11 cellular contexts compared by ENCODE assay signal in genomic region chr11:94933225-94934130, GRCh38. TPM values are rescaled to one million over a fixed set of nuclear protein-coding genes. Genes with fewer than 3 reads are reported as not detected.
DNase-seq lines count a peak whose midpoint lies in the region; ATAC-seq and TF ChIP-seq lines count a peak whose summit lies in the region.
"Had no signal": no experiment of that assay in that cellular context is flagged by ENCODE, and none has a peak within 500 bp of the region (broad histone marks: within the 10 kb centered on the region; RNA-seq: fewer than 3 reads in every experiment).

No MANE protein-coding gene starts in this region.

- H3K36me3 Mint-ChIP-seq in naive thymus-derived CD4-positive, alpha-beta T cell: peaks cover 0 to 1% (median 0%) of the 10 kb centered on the region in 5 donors
- no peaks in the 10 kb centered on the region for H3K36me3 Mint-ChIP-seq in stimulated activated memory B cell treated with anti-CD40 and anti-IgM and Interleukin-4, amounts not matched to agents 10 μg/mL and 1 μg/mL and 100 μg/mL, for 72 hours

- intact Hi-C loops in esophagus muscularis mucosa (cut with DNase I): no loop called here
- intact Hi-C loops in naive thymus-derived CD4-positive, alpha-beta T cell (cut with micrococcal nuclease): loop anchor here in 1 of 2 donors (2.0 kb wide), 1 partner anchor 39 kb away; the partner anchor contains the start of genes CWC15 and KDM4D

- peak overlapping the region; percentile 17 to 56 (median 50) for H3K27ac ChIP-seq in esophagus muscularis mucosa (replicated peaks in 1 of 4)
- H3K27ac ChIP-seq in naive thymus-derived CD4-positive, alpha-beta T cell (ENCODE audit: low read depth, low read length): no peak overlapping the region

- no peak for TF ChIP-seq CTCF in esophagus muscularis mucosa (IDR thresholded peaks at IDR 0.05)
- no peak for TF ChIP-seq CTCF in omental fat pad (IDR thresholded peaks at IDR 0.05)

- H3K9me3 ChIP-seq in MG63: no peaks in the 10 kb centered on the region
- no peaks in the 10 kb centered on the region for H3K9me3 ChIP-seq in esophagus muscularis mucosa
- no peaks in the 10 kb centered on the region for H3K9me3 ChIP-seq in naive thymus-derived CD4-positive, alpha-beta T cell (ENCODE audit: control insufficient read depth in 2 of 3, low read length in 3 of 3)

- peak overlapping the region in 9 of 10 donors; percentile 10 to 90 (median 76) for H3K4me3 Mint-ChIP-seq in naive thymus-derived CD4-positive, alpha-beta T cell
- H3K4me3 Mint-ChIP-seq in stimulated activated memory B cell treated with anti-CD40 and anti-IgM and Interleukin-4, amounts not matched to agents 10 μg/mL and 1 μg/mL and 100 μg/mL, for 72 hours: no peak overlapping the region
- H3K4me3 Mint-ChIP-seq: central memory CD8-positive, alpha-beta T cell; stimulated activated naive CD8-positive, alpha-beta T cell treated with anti-CD3 and anti-CD28 coated beads, Interleukin-15, Interleukin-2, amounts not matched to agents 100 ng/mL and 50 ng/mL, for 24 hours had no signal

- WGBS in esophagus muscularis mucosa: 34% methylated on average over 5 of the region's 5 CpGs

- in situ Hi-C loops in ACHN (cut with HindIII; ENCODE audit: low pct_ligation_motif_present, low pct_unique_long_range_greater_than_20kb, low sequenced_read_pairs): no loop called here

- H3K4me1 ChIP-seq in esophagus muscularis mucosa: peaks cover 19 to 43% (median 36%) of the 10 kb centered on the region in 4 donors
- peaks cover 0 to 33% of the 10 kb centered on the region in 2 donors for H3K4me1 ChIP-seq in naive thymus-derived CD4-positive, alpha-beta T cell (ENCODE audit: control insufficient read depth in 2 of 2, insufficient read depth in 2 of 2, low read length in 2 of 2)

- DNase-seq in ACHN: peak; percentile 4
- peak; percentile 88 for DNase-seq in MG63
- no peak for DNase-seq in esophagus muscularis mucosa (ENCODE audit: extremely low spot score)
- DNase-seq in naive thymus-derived CD4-positive, alpha-beta T cell: no peak
- DNase-seq in omental fat pad (ENCODE audit: low spot score): no peak
- DNase-seq: NCI-H2081 had no signal

- TF ChIP-seq POLR2A in esophagus muscularis mucosa (IDR thresholded peaks at IDR 0.05; ENCODE audit: low read depth): no peak

- no peak for ATAC-seq in naive thymus-derived CD4-positive, alpha-beta T cell
- ATAC-seq in HG03342 (IDR thresholded peaks at IDR 0.05; ENCODE audit: unreplicated experiment): no peak
- no peak for ATAC-seq in HG02571 (IDR thresholded peaks at IDR 0.05; ENCODE audit: unreplicated experiment)
- ATAC-seq in stimulated activated memory B cell treated with anti-CD40 and anti-IgM and Interleukin-4, amounts not matched to agents 10 μg/mL and 1 μg/mL and 100 μg/mL, for 72 hours: no peak
- no peak for ATAC-seq in omental fat pad (ENCODE audit: low FRiP score)

- no peak for TF ChIP-seq EP300 in esophagus muscularis mucosa (IDR thresholded peaks at IDR 0.05)

- H3K4me1 Mint-ChIP-seq in naive thymus-derived CD4-positive, alpha-beta T cell: peaks cover 26 to 75% (median 66%) of the 10 kb centered on the region in 7 donors
- H3K4me1 Mint-ChIP-seq in stimulated activated memory B cell treated with anti-CD40 and anti-IgM and Interleukin-4, amounts not matched to agents 10 μg/mL and 1 μg/mL and 100 μg/mL, for 72 hours: no peaks in the 10 kb centered on the region
- H3K4me1 Mint-ChIP-seq: central memory CD8-positive, alpha-beta T cell had no signal

- peak overlapping the region in 4 of 9 donors; percentile 52 to 89 (median 68) for H3K27ac Mint-ChIP-seq in naive thymus-derived CD4-positive, alpha-beta T cell
- no peak overlapping the region for H3K27ac Mint-ChIP-seq in stimulated activated memory B cell treated with anti-CD40 and anti-IgM and Interleukin-4, amounts not matched to agents 10 μg/mL and 1 μg/mL and 100 μg/mL, for 72 hours
- H3K27ac Mint-ChIP-seq: stimulated activated naive CD8-positive, alpha-beta T cell treated with anti-CD3 and anti-CD28 coated beads, Interleukin-15, Interleukin-2, amounts not matched to agents 100 ng/mL and 50 ng/mL, for 24 hours had no signal

- CTCF ChIA-PET in naive thymus-derived CD4-positive, alpha-beta T cell (lab: Charles Lee): no interaction called here

- H3K36me3 ChIP-seq in MG63 (no peaks in the 10 kb centered on the region), esophagus muscularis mucosa (no peaks in the 10 kb centered on the region)
- no peaks in the 10 kb centered on the region for H3K36me3 ChIP-seq in naive thymus-derived CD4-positive, alpha-beta T cell (ENCODE audit: control insufficient read depth in 2 of 3, insufficient read depth in 3 of 3, low read length in 3 of 3)

- peaks cover 0 to 2% (median 0%) of the 10 kb centered on the region in 5 donors for H3K27me3 Mint-ChIP-seq in naive thymus-derived CD4-positive, alpha-beta T cell
- H3K27me3 Mint-ChIP-seq in stimulated activated memory B cell treated with anti-CD40 and anti-IgM and Interleukin-4, amounts not matched to agents 10 μg/mL and 1 μg/mL and 100 μg/mL, for 72 hours: peaks cover 17% of the 10 kb centered on the region
- H3K27me3 Mint-ChIP-seq: stimulated activated naive CD8-positive, alpha-beta T cell treated with anti-CD3 and anti-CD28 coated beads, Interleukin-15, Interleukin-2, amounts not matched to agents 100 ng/mL and 50 ng/mL, for 24 hours had no signal

- peaks cover 0 to 7% (median 0%) of the 10 kb centered on the region in 11 donors for H3K9me3 Mint-ChIP-seq in naive thymus-derived CD4-positive, alpha-beta T cell
- no peaks in the 10 kb centered on the region for H3K9me3 Mint-ChIP-seq in stimulated activated memory B cell treated with anti-CD40 and anti-IgM and Interleukin-4, amounts not matched to agents 10 μg/mL and 1 μg/mL and 100 μg/mL, for 72 hours
- H3K9me3 Mint-ChIP-seq: central memory CD8-positive, alpha-beta T cell had no signal

- H3K4me3 ChIP-seq in MG63 (no peak overlapping the region), esophagus muscularis mucosa (no peak overlapping the region)
- no peak overlapping the region for H3K4me3 ChIP-seq in naive thymus-derived CD4-positive, alpha-beta T cell (ENCODE audit: low read length)

- H3K27me3 ChIP-seq in MG63 (no peaks in the 10 kb centered on the region), esophagus muscularis mucosa (no peaks in the 10 kb centered on the region)
- no peaks in the 10 kb centered on the region for H3K27me3 ChIP-seq in naive thymus-derived CD4-positive, alpha-beta T cell (ENCODE audit: control insufficient read depth in 2 of 2, insufficient read depth in 2 of 2, low read length in 2 of 2)

- POLR2A ChIA-PET in naive thymus-derived CD4-positive, alpha-beta T cell (lab: Charles Lee): interaction anchor here (0.9 kb wide), 1 partner anchor 7 kb away, joined by 3 read pairs; no protein-coding TSS in a partner anchor

RNA-seq across cellular contexts. Expression of gene CWC15, which starts 39.9 kb away (rescaled TPM):
- total RNA-seq in MG63 (2014; rRNA removed; shearing (Covaris generic); ENCODE audit: low replicate concordance): 62.2 and 63.9 TPM in 2 replicates
- total RNA-seq in esophagus muscularis mucosa (10 to 100 TPM; 22.9 to 40.3 (median 27.0) TPM), omental fat pad (10 to 100 TPM; 33.0 to 51.1 (median 42.0) TPM)
- 10 to 100 TPM; 64.1 to 94.7 (median 66.8) TPM for total RNA-seq in naive thymus-derived CD4-positive, alpha-beta T cell
- 10 to 100 TPM; 47.8 to 71.0 TPM for polyA plus RNA-seq in naive thymus-derived CD4-positive, alpha-beta T cell

RNA-seq across cellular contexts. Expression of gene KDM4D, which starts 40.0 kb away (rescaled TPM):
- 0.89 and 0.91 TPM in 2 replicates for total RNA-seq in MG63 (2014; rRNA removed; shearing (Covaris generic); ENCODE audit: low replicate concordance)
- total RNA-seq in esophagus muscularis mucosa: under 1 TPM; under 0.01 to 0.58 (median 0.40) TPM
- under 1 TPM; 0.32 to 0.70 (median 0.68) TPM for total RNA-seq in naive thymus-derived CD4-positive, alpha-beta T cell
- polyA plus RNA-seq in naive thymus-derived CD4-positive, alpha-beta T cell: under 1 TPM; 0.44 to 0.66 TPM
- under 1 TPM; 0.24 to 0.93 (median 0.69) TPM for total RNA-seq in omental fat pad

Comparison
In these comparisons a context has a peak if more than half of its experiments do, and no peak if none do; other contexts are left out.
1. DNase-seq: peak in ACHN (single experiment) and MG63 (single experiment); none in esophagus muscularis mucosa (single experiment), naive thymus-derived CD4-positive, alpha-beta T cell (0 of 9) and omental fat pad (single experiment).